In genomic region chr12:88188180-88188579, GRCh38 we compare ENCODE assay signal across 27 cellular contexts. TPM values are rescaled to one million over a fixed set of nuclear protein-coding genes. Genes with fewer than 3 reads are reported as not detected.
DNase-seq lines count a peak whose midpoint lies in the region; ATAC-seq, FAIRE-seq and TF ChIP-seq lines count a peak whose summit lies in the region.
"Had no signal": no experiment of that assay in that cellular context is flagged by ENCODE, and none has a peak within 500 bp of the region (broad histone marks: within the 10 kb centered on the region; RNA-seq: fewer than 3 reads in every experiment).

No MANE protein-coding gene starts in this region.

- H3K27ac ChIP-seq in ACC112 (ENCODE audit: low read depth, low read length) = peak overlapping the region; percentile 33; the same call in 1 of the 2 replicates
- H3K27ac ChIP-seq in naive thymus-derived CD4-positive, alpha-beta T cell (ENCODE audit: low read depth, low read length) = no peak overlapping the region
- H3K27ac ChIP-seq: right atrium auricular region, tibial artery had no signal

- POLR2A ChIA-PET in naive thymus-derived CD4-positive, alpha-beta T cell (lab: Charles Lee) = no interaction called here

- in situ Hi-C loops in G401 (cut with HindIII; ENCODE audit: low sequenced_read_pairs) = no loop called here

- H3K4me1 Mint-ChIP-seq in nephron progenitor cell = no peaks in the 10 kb centered on the region
- peaks cover 0 to 5% (median 0%) of the 10 kb centered on the region in 7 donors for H3K4me1 Mint-ChIP-seq in naive thymus-derived CD4-positive, alpha-beta T cell
- H3K4me1 Mint-ChIP-seq: B cell, naive B cell had no signal

- H3K9me3 Mint-ChIP-seq in nephron progenitor cell = peaks cover 14% of the 10 kb centered on the region
- H3K9me3 Mint-ChIP-seq in naive thymus-derived CD4-positive, alpha-beta T cell = no peaks in the 10 kb centered on the region
- H3K9me3 Mint-ChIP-seq: activated T-cell treated with anti-CD3 and anti-CD28 coated beads, Interleukin-2, amount 50 U/mL, for 4 hours; stimulated activated naive CD8-positive, alpha-beta T cell treated with anti-CD3 and anti-CD28 coated beads, Interleukin-15, Interleukin-2, amounts not matched to agents 100 ng/mL and 50 ng/mL, for 24 hours had no signal

- no peak overlapping the region for H3K27ac Mint-ChIP-seq in nephron progenitor cell
- H3K27ac Mint-ChIP-seq in naive thymus-derived CD4-positive, alpha-beta T cell = no peak overlapping the region
- H3K27ac Mint-ChIP-seq: B cell; stimulated activated naive CD8-positive, alpha-beta T cell treated with anti-CD3 and anti-CD28 coated beads, Interleukin-15, Interleukin-2, amounts not matched to agents 100 ng/mL and 50 ng/mL, for 24 hours had no signal

- no peak overlapping the region for H2AFZ ChIP-seq in ACC112 (ENCODE audit: low read length, unreplicated experiment)

- intact Hi-C loops in Right ventricle myocardium inferior (cut with DNase I) = no loop called here
- intact Hi-C loops in naive thymus-derived CD4-positive, alpha-beta T cell (cut with micrococcal nuclease) = no loop called here

- H3K9me3 ChIP-seq in adipocyte (ENCODE audit: control insufficient read depth, low read length) = no peaks in the 10 kb centered on the region
- no peaks in the 10 kb centered on the region for H3K9me3 ChIP-seq in naive thymus-derived CD4-positive, alpha-beta T cell (ENCODE audit: control insufficient read depth in 2 of 3, low read length in 3 of 3)
- H3K9me3 ChIP-seq: MG63, right atrium auricular region, tibial artery had no signal

- peaks cover 39% of the 10 kb centered on the region for H3K36me3 Mint-ChIP-seq in nephron progenitor cell (ENCODE audit: low read depth)
- H3K36me3 Mint-ChIP-seq in naive thymus-derived CD4-positive, alpha-beta T cell = peaks cover 3 to 29% (median 15%) of the 10 kb centered on the region in 5 donors

- CTCF ChIA-PET in naive thymus-derived CD4-positive, alpha-beta T cell (lab: Charles Lee) = no interaction called here

- H3K79me2 ChIP-seq in ACC112 (ENCODE audit: control insufficient read depth, insufficient read depth, low read length, unreplicated experiment) = no peaks in the 10 kb centered on the region

- no peak overlapping the region for H3K4me3 ChIP-seq in ACC112 (ENCODE audit: low read depth, low read length)
- no peak overlapping the region for H3K4me3 ChIP-seq in adipocyte (ENCODE audit: low read length)
- no peak overlapping the region for H3K4me3 ChIP-seq in kidney epithelial cell (ENCODE audit: low read depth, low read length)
- no peak overlapping the region for H3K4me3 ChIP-seq in naive thymus-derived CD4-positive, alpha-beta T cell (ENCODE audit: low read length)
- H3K4me3 ChIP-seq: MG63, right atrium auricular region, tibial artery had no signal

- H3K36me3 ChIP-seq in ACC112 (ENCODE audit: insufficient read depth, low read length) = peaks cover 15% of the 10 kb centered on the region
- peaks cover 19% of the 10 kb centered on the region for H3K36me3 ChIP-seq in adipocyte (ENCODE audit: control insufficient read depth, insufficient read depth, low read length, severe bottlenecking)
- no peaks in the 10 kb centered on the region for H3K36me3 ChIP-seq in kidney epithelial cell (ENCODE audit: control insufficient read depth, insufficient read depth, low read length)
- peaks cover 0 to 15% (median 0%) of the 10 kb centered on the region in 3 experiments for H3K36me3 ChIP-seq in naive thymus-derived CD4-positive, alpha-beta T cell (ENCODE audit: control insufficient read depth in 2 of 3, insufficient read depth in 3 of 3, low read length in 3 of 3)

- H3K4me1 ChIP-seq in ACC112 (ENCODE audit: control insufficient read depth, insufficient read depth, low read length, unreplicated experiment) (peaks cover 18% of the 10 kb centered on the region), adipocyte (ENCODE audit: control insufficient read depth, insufficient read depth, low read length) (peaks cover 13% of the 10 kb centered on the region)
- H3K4me1 ChIP-seq in naive thymus-derived CD4-positive, alpha-beta T cell (ENCODE audit: control insufficient read depth in 2 of 2, insufficient read depth in 2 of 2, low read length in 2 of 2) = no peaks in the 10 kb centered on the region
- H3K4me1 ChIP-seq: right atrium auricular region, tibial artery had no signal

- peak; percentile 7 for DNase-seq in HTR-8/SVneo (ENCODE audit: insufficient read length, low spot score)
- peak; percentile 27 for DNase-seq in adipocyte (ENCODE audit: low read depth)
- DNase-seq in kidney epithelial cell (ENCODE audit: low read depth) = peak; percentile 28
- DNase-seq in Right ventricle myocardium inferior (ENCODE audit: missing footprints) = no peak
- DNase-seq in G401 (ENCODE audit: low spot score) = no peak
- no peak for DNase-seq in nephron progenitor cell
- no peak for DNase-seq in naive thymus-derived CD4-positive, alpha-beta T cell
- DNase-seq: 8988T; activated CD8-positive, alpha-beta memory T cell treated with anti-CD3 and anti-CD28 coated beads for 24 hours; activated naive CD4-positive, alpha-beta T cell; activated T-cell treated with anti-CD3 and anti-CD28 coated beads, Interleukin-2, amount 50 U/mL, for 4 hours; amygdala; caudate nucleus; DMS79 treated with DMSO at 0.1 percent for 48 hours; hippocampal formation; kidney; mesenchymal stem cell; MG63; naive B cell; NCI-H1417; NCI-H524; SHP77; tibial artery had no signal

- H3K27me3 ChIP-seq in ACC112 (ENCODE audit: insufficient read depth, low read length) (no peaks in the 10 kb centered on the region), adipocyte (replicated peaks; ENCODE audit: control insufficient read depth, insufficient read depth, low read length) (no peaks in the 10 kb centered on the region), kidney epithelial cell (ENCODE audit: control insufficient read depth, insufficient read depth, low read length) (no peaks in the 10 kb centered on the region)
- H3K27me3 ChIP-seq in naive thymus-derived CD4-positive, alpha-beta T cell (ENCODE audit: control insufficient read depth in 2 of 2, insufficient read depth in 2 of 2, low read length in 2 of 2) = no peaks in the 10 kb centered on the region
- H3K27me3 ChIP-seq: MG63, right atrium auricular region, tibial artery had no signal

- no peak for FAIRE-seq in HTR-8/SVneo (lab: Jason Lieb, UNC)
- FAIRE-seq: kidney had no signal

- no peaks in the 10 kb centered on the region for H3K27me3 Mint-ChIP-seq in nephron progenitor cell (ENCODE audit: low read depth, poor library complexity)
- no peaks in the 10 kb centered on the region for H3K27me3 Mint-ChIP-seq in naive thymus-derived CD4-positive, alpha-beta T cell
- H3K27me3 Mint-ChIP-seq: B cell; naive B cell; stimulated activated naive CD8-positive, alpha-beta T cell treated with anti-CD3 and anti-CD28 coated beads, Interleukin-15, Interleukin-2, amounts not matched to agents 100 ng/mL and 50 ng/mL, for 24 hours had no signal

- ATAC-seq in Right ventricle myocardium inferior = no peak
- no peak for ATAC-seq in naive thymus-derived CD4-positive, alpha-beta T cell
- ATAC-seq: activated T-cell treated with anti-CD3 and anti-CD28 coated beads, Interleukin-2, amount 50 U/mL, for 4 hours had no signal

- H3K9ac ChIP-seq in adipocyte (ENCODE audit: low read length) = no peak overlapping the region

- TF ChIP-seq CTCF in kidney epithelial cell (IDR thresholded peaks at IDR 0.05; ENCODE audit: insufficient read depth, low read length, poor library complexity, severe bottlenecking) (no peak), nephron progenitor cell (IDR thresholded peaks at IDR 0.05) (no peak)

- no peak overlapping the region for H3K4me3 Mint-ChIP-seq in nephron progenitor cell
- H3K4me3 Mint-ChIP-seq in naive thymus-derived CD4-positive, alpha-beta T cell = no peak overlapping the region
- H3K4me3 Mint-ChIP-seq: activated T-cell treated with anti-CD3 and anti-CD28 coated beads, Interleukin-2, amount 50 U/mL, for 4 hours; B cell; naive B cell; stimulated activated naive CD8-positive, alpha-beta T cell treated with anti-CD3 and anti-CD28 coated beads, Interleukin-15, Interleukin-2, amounts not matched to agents 100 ng/mL and 50 ng/mL, for 24 hours had no signal

RNA-seq across cellular contexts. Expression of gene TMTC3, which starts 46.1 kb away (rescaled TPM):
- total RNA-seq in kidney epithelial cell (19.0 and 25.8 TPM in 2 replicates), Right ventricle myocardium inferior (6.9 TPM)
- 15.5 and 20.1 TPM in 2 replicates for total RNA-seq in G401 (2014; rRNA removed; shearing (Covaris generic))
- total RNA-seq in naive thymus-derived CD4-positive, alpha-beta T cell = 10 to 100 TPM in 2 of 5 experiments, 1 to 10 TPM in 3; 6.4 to 11.1 (median 7.5) TPM
- 1 to 10 TPM; 2.5 to 3.1 TPM for polyA plus RNA-seq in naive thymus-derived CD4-positive, alpha-beta T cell

RNA-seq across cellular contexts. Expression of gene CEP290, which starts 46.3 kb away (rescaled TPM):
- total RNA-seq in kidney epithelial cell (17.7 and 19.3 TPM in 2 replicates), Right ventricle myocardium inferior (6.1 TPM)
- 5.0 and 7.7 TPM in 2 replicates for total RNA-seq in G401 (2014; rRNA removed; shearing (Covaris generic))
- total RNA-seq in naive thymus-derived CD4-positive, alpha-beta T cell = 10 to 100 TPM; 14.7 to 29.5 (median 19.5) TPM
- polyA plus RNA-seq in naive thymus-derived CD4-positive, alpha-beta T cell = 1 to 10 TPM; 4.4 to 7.5 TPM

Comparison
In these comparisons a context has a peak if more than half of its experiments do, and no peak if none do; other contexts are left out.
1. DNase-seq: peak in HTR-8/SVneo (single experiment), adipocyte (single experiment) and kidney epithelial cell (single experiment); none in Right ventricle myocardium inferior (single experiment), G401 (single experiment), nephron progenitor cell (single experiment) and naive thymus-derived CD4-positive, alpha-beta T cell (0 of 9).